ENCODE assay signal across 10 cellular contexts in the genomic region with DNA sequence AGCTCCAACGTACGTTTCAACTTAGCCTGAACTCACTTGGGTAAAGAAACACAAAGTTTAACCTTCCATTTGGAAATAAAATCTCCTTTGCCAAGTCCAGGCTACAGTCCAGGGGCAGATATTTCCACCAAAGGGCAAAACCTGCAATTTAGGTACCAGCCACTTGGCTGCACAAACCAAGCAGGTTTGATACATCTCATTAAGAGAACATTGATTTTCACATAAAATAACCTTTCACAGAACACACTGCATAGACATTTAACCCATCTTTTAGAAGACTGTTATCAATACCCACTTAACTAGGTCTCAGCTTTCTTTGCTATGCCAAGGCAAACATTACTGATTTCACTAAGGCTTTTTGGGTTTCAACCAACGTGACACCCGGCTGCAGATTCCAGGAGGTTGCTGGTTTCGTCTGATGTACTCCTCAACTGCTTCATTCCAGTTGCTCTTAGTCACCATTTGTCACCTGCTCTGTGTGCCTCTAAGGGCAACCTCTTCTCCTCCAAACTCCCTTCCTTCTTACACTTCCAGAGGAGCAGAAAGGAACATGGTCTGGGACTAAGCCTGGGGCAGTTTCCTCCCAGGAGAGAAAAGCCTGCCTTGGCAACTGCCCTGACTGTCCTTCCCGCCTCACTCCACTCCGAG.
DNase-seq lines count a peak whose midpoint lies in the region; ATAC-seq and TF ChIP-seq lines count a peak whose summit lies in the region.
"Had no signal": no experiment of that assay in that cellular context is flagged by ENCODE, and none has a peak within 500 bp of the region (broad histone marks: within the 10 kb centered on the region; RNA-seq: fewer than 3 reads in every experiment).

No MANE protein-coding gene starts in this region.

- peak overlapping the region; percentile 28 for H2AFZ ChIP-seq in ACC112 (ENCODE audit: low read length, unreplicated experiment)

- TF ChIP-seq CTCF in brain microvascular endothelial cell (IDR thresholded peaks at IDR 0.05; ENCODE audit: low read depth, low read length, missing control alignments) (peak; percentile 18), left lung (IDR thresholded peaks at IDR 0.05) (no peak), uterus (IDR thresholded peaks at IDR 0.05) (no peak)

- H3K36me3 ChIP-seq in ACC112 (ENCODE audit: insufficient read depth, low read length) (no peaks in the 10 kb centered on the region), brain microvascular endothelial cell (replicated peaks) (no peaks in the 10 kb centered on the region), left lung (no peaks in the 10 kb centered on the region), uterus (no peaks in the 10 kb centered on the region)

- TF ChIP-seq POLR2A in uterus (IDR thresholded peaks at IDR 0.05): no peak

- H3K9me3 ChIP-seq in left lung (no peaks in the 10 kb centered on the region), uterus (no peaks in the 10 kb centered on the region)

- no peaks in the 10 kb centered on the region for H3K79me2 ChIP-seq in ACC112 (ENCODE audit: control insufficient read depth, insufficient read depth, low read length, unreplicated experiment)

- DNase-seq in HT-29 (ENCODE audit: low spot score) (peak; percentile 15), brain microvascular endothelial cell (peak; percentile 59), left lung (no peak), NCI-H774 (lab: John Stamatoyannopoulos, UW) (no peak), uterus (no peak)
- no peak for DNase-seq in stimulated activated CD4-positive, alpha-beta T cell treated with anti-CD3 and anti-CD28 coated beads, Interleukin-4, amount 100 ng/mL, for 4 hours
- DNase-seq: activated T-cell treated with anti-CD3 and anti-CD28 coated beads for 4 hours; CD4-positive, CD25-positive, alpha-beta regulatory T cell had no signal

- H3K4me1 ChIP-seq in ACC112 (ENCODE audit: control insufficient read depth, insufficient read depth, low read length, unreplicated experiment) (peaks cover 50% of the 10 kb centered on the region), left lung (peaks cover 0 to 15% of the 10 kb centered on the region in 2 donors), uterus (no peaks in the 10 kb centered on the region)

- ATAC-seq in left lung (peak; percentile 61), HG02642 (IDR thresholded peaks at IDR 0.05; ENCODE audit: poor library complexity, unreplicated experiment) (no peak)

- H3K27ac ChIP-seq in ACC112 (ENCODE audit: low read depth, low read length): peak overlapping the region; percentile 87
- H3K27ac ChIP-seq in brain microvascular endothelial cell: peak overlapping the region; percentile 15
- no peak overlapping the region for H3K27ac ChIP-seq in left lung
- H3K27ac ChIP-seq in uterus: no peak overlapping the region

- intact Hi-C loops in left lung (cut with DNase I) (no loop called here), uterus (cut with DNase I; ENCODE audit: low total_unique reads) (no loop called here)

- H3K27me3 ChIP-seq in ACC112 (ENCODE audit: insufficient read depth, low read length) (no peaks in the 10 kb centered on the region), brain microvascular endothelial cell (replicated peaks) (no peaks in the 10 kb centered on the region), left lung (no peaks in the 10 kb centered on the region), uterus (no peaks in the 10 kb centered on the region)

- H3K4me3 ChIP-seq in ACC112 (ENCODE audit: low read depth, low read length): peak overlapping the region; percentile 8
- H3K4me3 ChIP-seq in brain microvascular endothelial cell (ENCODE audit: low read depth, low read length): no peak overlapping the region
- H3K4me3 ChIP-seq in left lung: no peak overlapping the region
- H3K4me3 ChIP-seq in uterus: no peak overlapping the region

- in situ Hi-C loops in brain microvascular endothelial cell (cut with HindIII; ENCODE audit: low pct_ligation_motif_present, low sequenced_read_pairs): no loop called here

Comparison
In these comparisons a context has a peak if more than half of its experiments do, and no peak if none do; other contexts are left out.
1. H3K27ac ChIP-seq: peak in ACC112 (single experiment) and brain microvascular endothelial cell (single experiment); none in left lung (0 of 2) and uterus (0 of 2).
2. DNase-seq: peak in HT-29 (single experiment) and brain microvascular endothelial cell (single experiment); none in left lung (0 of 2), stimulated activated CD4-positive, alpha-beta T cell treated with anti-CD3 and anti-CD28 coated beads, Interleukin-4, amount 100 ng/mL, for 4 hours (0 of 2), NCI-H774 (single experiment) and uterus (0 of 2).